ENCODE assay signal across 13 cellular contexts in genomic region chr22:38308791-38309498, GRCh38. TPM values are rescaled to one million over a fixed set of nuclear protein-coding genes. Genes with fewer than 3 reads are reported as not detected.
A peak's percentile ranks its signal among the peaks of the same experiment; 100 is the strongest.
DNase-seq lines count a peak whose midpoint lies in the region; ATAC-seq, FAIRE-seq and TF ChIP-seq lines count a peak whose summit lies in the region.
"Had no signal": no experiment of that assay in that cellular context is flagged by ENCODE, and none has a peak within 500 bp of the region (broad histone marks: within the 10 kb centered on the region; RNA-seq: fewer than 3 reads in every experiment).

No MANE protein-coding gene starts in this region.

- TF ChIP-seq CTCF in Peyer's patch (IDR thresholded peaks at IDR 0.05) = no peak
- no peak for TF ChIP-seq CTCF in esophagus muscularis mucosa (IDR thresholded peaks at IDR 0.05)
- no peak for TF ChIP-seq CTCF in D721Med (IDR thresholded peaks at IDR 0.05; ENCODE audit: insufficient read depth, missing control alignments)
- TF ChIP-seq CTCF in GM10248 (IDR thresholded peaks at IDR 0.05; ENCODE audit: control extremely low read depth, extremely low read depth, low read depth, missing control alignments) = no peak

- no peak for DNase-seq in CD4-positive, alpha-beta memory T cell
- DNase-seq in Peyer's patch = no peak
- no peak for DNase-seq in esophagus muscularis mucosa (ENCODE audit: extremely low spot score)
- no peak for DNase-seq in D721Med (ENCODE audit: insufficient read length, low spot score)
- no peak for DNase-seq in mesenteric fat pad (ENCODE audit: low spot score)
- no peak for DNase-seq in GM10248 (ENCODE audit: extremely low spot score)
- DNase-seq: activated CD4-positive, alpha-beta T cell treated with anti-CD3 and anti-CD28 coated beads, Interleukin-2, amount 50 U/mL, for 1 hour; effector memory CD4-positive, alpha-beta T cell; NCI-H1436 had no signal

- TF ChIP-seq POLR2A in Peyer's patch (IDR thresholded peaks at IDR 0.05) (no peak), esophagus muscularis mucosa (IDR thresholded peaks at IDR 0.05; ENCODE audit: low read depth) (no peak)

- no peak overlapping the region for H3K27ac ChIP-seq in CD4-positive, alpha-beta memory T cell (ENCODE audit: low read depth, low read length)
- H3K27ac ChIP-seq in Peyer's patch (peak overlapping the region in 3 of 4 donors; percentile 51 to 98 (median 93)), esophagus muscularis mucosa (replicated peaks in 1 of 4) (peak overlapping the region; percentile 98 to 100 (median 99)), skeletal muscle tissue (ENCODE audit: low read depth, low read length) (peak overlapping the region; percentile 64)

- no peak for ATAC-seq in GM18909 (IDR thresholded peaks at IDR 0.05; ENCODE audit: poor library complexity, unreplicated experiment)
- ATAC-seq: SK-N-SH treated with all-trans-retinoic acid at 6 μM for 48 hours had no signal

- peaks cover 6% of the 10 kb centered on the region for H3K36me3 ChIP-seq in CD4-positive, alpha-beta memory T cell (ENCODE audit: insufficient read depth, low read length)
- H3K36me3 ChIP-seq in Peyer's patch (peaks cover 0 to 11% (median 0%) of the 10 kb centered on the region in 3 donors), esophagus muscularis mucosa (peaks cover 0 to 57% (median 21%) of the 10 kb centered on the region in 4 donors), skeletal muscle tissue (ENCODE audit: control insufficient read depth in 3 of 3, insufficient read depth in 3 of 3, low read length in 3 of 3) (peaks cover 8 to 16% (median 12%) of the 10 kb centered on the region in 3 donors)

- WGBS in esophagus muscularis mucosa = 58% methylated on average over 10 of the region's 10 CpGs

- intact Hi-C loops in CD4-positive, alpha-beta memory T cell (cut with micrococcal nuclease) = no loop called here
- intact Hi-C loops in esophagus muscularis mucosa (cut with DNase I) = no loop called here

- H3K4me3 Mint-ChIP-seq in CD4-positive, alpha-beta memory T cell = no peak overlapping the region

- no peaks in the 10 kb centered on the region for H3K27me3 ChIP-seq in CD4-positive, alpha-beta memory T cell (ENCODE audit: insufficient read depth, low read length)
- H3K27me3 ChIP-seq in Peyer's patch (no peaks in the 10 kb centered on the region), esophagus muscularis mucosa (no peaks in the 10 kb centered on the region), skeletal muscle tissue (ENCODE audit: control insufficient read depth in 3 of 3, insufficient read depth in 3 of 3, low read length in 3 of 3) (no peaks in the 10 kb centered on the region)

- no peaks in the 10 kb centered on the region for H3K9me3 ChIP-seq in CD4-positive, alpha-beta memory T cell (ENCODE audit: control insufficient read depth in 1 of 2, low read length in 2 of 2)
- H3K9me3 ChIP-seq in Peyer's patch (no peaks in the 10 kb centered on the region), esophagus muscularis mucosa (no peaks in the 10 kb centered on the region), skeletal muscle tissue (ENCODE audit: control insufficient read depth in 3 of 3, low read length in 3 of 3) (no peaks in the 10 kb centered on the region)

- peaks cover 0 to 3% (median 0%) of the 10 kb centered on the region in 8 donors for H3K9me3 Mint-ChIP-seq in CD4-positive, alpha-beta memory T cell

- peak overlapping the region in 5 of 7 donors; percentile 4 to 64 (median 53) for H3K27ac Mint-ChIP-seq in CD4-positive, alpha-beta memory T cell

- peak overlapping the region; percentile 36 to 65 (median 58) for H3K9ac ChIP-seq in skeletal muscle tissue (ENCODE audit: low read depth in 1 of 3, low read length in 3 of 3)

- H3K4me1 ChIP-seq in CD4-positive, alpha-beta memory T cell (ENCODE audit: insufficient read depth, low read length) = peaks cover 40% of the 10 kb centered on the region
- H3K4me1 ChIP-seq in Peyer's patch (peaks cover 4 to 85% (median 15%) of the 10 kb centered on the region in 4 donors), esophagus muscularis mucosa (peaks cover 91 to 100% (median 98%) of the 10 kb centered on the region in 4 donors), skeletal muscle tissue (ENCODE audit: control insufficient read depth in 3 of 3, insufficient read depth in 3 of 3, low read length in 3 of 3) (peaks cover 72 to 89% (median 83%) of the 10 kb centered on the region in 3 donors)

- no peak overlapping the region for H3K4me3 ChIP-seq in CD4-positive, alpha-beta memory T cell (ENCODE audit: low read length in 2 of 2)
- H3K4me3 ChIP-seq in Peyer's patch (no peak overlapping the region), esophagus muscularis mucosa (no peak overlapping the region), skeletal muscle tissue (ENCODE audit: low read length in 3 of 3) (no peak overlapping the region)

- POLR2A ChIA-PET in CD4-positive, alpha-beta memory T cell (lab: Charles Lee; ENCODE audit: partially characterized antibody) = no interaction called here
- POLR2A ChIA-PET in GM10248 (lab: Yijun Ruan, JAX) = no interaction called here

- H3K27me3 Mint-ChIP-seq in CD4-positive, alpha-beta memory T cell = no peaks in the 10 kb centered on the region

- H3K36me3 Mint-ChIP-seq in CD4-positive, alpha-beta memory T cell = peaks cover 0 to 34% of the 10 kb centered on the region in 2 donors

- TF ChIP-seq EP300 in esophagus muscularis mucosa (IDR thresholded peaks at IDR 0.05) = no peak

- CTCF ChIA-PET in CD4-positive, alpha-beta memory T cell (lab: Charles Lee; ENCODE audit: partially characterized antibody) = no interaction called here
- CTCF ChIA-PET in GM10248 (lab: Yijun Ruan, JAX) = no interaction called here

- FAIRE-seq in D721Med (lab: Jason Lieb, UNC) = no peak
- FAIRE-seq: HTR-8/SVneo had no signal

- H3K4me1 Mint-ChIP-seq in CD4-positive, alpha-beta memory T cell = peaks cover 38 to 73% (median 60%) of the 10 kb centered on the region in 4 donors

RNA-seq across cellular contexts. Expression of gene CSNK1E, which starts 8.3 kb away (rescaled TPM):
- 100 to 1,000 TPM; 100 to 103 TPM for total RNA-seq in CD4-positive, alpha-beta memory T cell
- polyA plus RNA-seq in CD4-positive, alpha-beta memory T cell = 10 to 100 TPM in 1 of 2 donors, 1 to 10 TPM in 1; 8.8 to 13.3 TPM
- 100 to 1,000 TPM in 3 of 4 donors, 10 to 100 TPM in 1; 39.1 to 254 (median 114) TPM for total RNA-seq in Peyer's patch
- 100 to 1,000 TPM in 1 of 4 donors, 10 to 100 TPM in 3; 67.9 to 102 (median 91.7) TPM for total RNA-seq in esophagus muscularis mucosa
- 71.0 TPM for total RNA-seq in skeletal muscle tissue
- 138 TPM for total RNA-seq in mesenteric fat pad

RNA-seq across cellular contexts. Expression of gene TMEM184B, which starts 36.1 kb away (rescaled TPM):
- total RNA-seq in CD4-positive, alpha-beta memory T cell = 10 to 100 TPM; 35.7 to 36.6 TPM
- polyA plus RNA-seq in CD4-positive, alpha-beta memory T cell = 10 to 100 TPM in 1 of 2 donors, 1 to 10 TPM in 1; 9.0 to 23.8 TPM
- 10 to 100 TPM; 39.1 to 56.1 (median 51.4) TPM for total RNA-seq in Peyer's patch
- 100 to 1,000 TPM in 1 of 4 donors, 10 to 100 TPM in 3; 39.4 to 108 (median 75.3) TPM for total RNA-seq in esophagus muscularis mucosa
- total RNA-seq in skeletal muscle tissue = 11.0 TPM
- total RNA-seq in mesenteric fat pad = 84.4 TPM
